In the genomic region with DNA sequence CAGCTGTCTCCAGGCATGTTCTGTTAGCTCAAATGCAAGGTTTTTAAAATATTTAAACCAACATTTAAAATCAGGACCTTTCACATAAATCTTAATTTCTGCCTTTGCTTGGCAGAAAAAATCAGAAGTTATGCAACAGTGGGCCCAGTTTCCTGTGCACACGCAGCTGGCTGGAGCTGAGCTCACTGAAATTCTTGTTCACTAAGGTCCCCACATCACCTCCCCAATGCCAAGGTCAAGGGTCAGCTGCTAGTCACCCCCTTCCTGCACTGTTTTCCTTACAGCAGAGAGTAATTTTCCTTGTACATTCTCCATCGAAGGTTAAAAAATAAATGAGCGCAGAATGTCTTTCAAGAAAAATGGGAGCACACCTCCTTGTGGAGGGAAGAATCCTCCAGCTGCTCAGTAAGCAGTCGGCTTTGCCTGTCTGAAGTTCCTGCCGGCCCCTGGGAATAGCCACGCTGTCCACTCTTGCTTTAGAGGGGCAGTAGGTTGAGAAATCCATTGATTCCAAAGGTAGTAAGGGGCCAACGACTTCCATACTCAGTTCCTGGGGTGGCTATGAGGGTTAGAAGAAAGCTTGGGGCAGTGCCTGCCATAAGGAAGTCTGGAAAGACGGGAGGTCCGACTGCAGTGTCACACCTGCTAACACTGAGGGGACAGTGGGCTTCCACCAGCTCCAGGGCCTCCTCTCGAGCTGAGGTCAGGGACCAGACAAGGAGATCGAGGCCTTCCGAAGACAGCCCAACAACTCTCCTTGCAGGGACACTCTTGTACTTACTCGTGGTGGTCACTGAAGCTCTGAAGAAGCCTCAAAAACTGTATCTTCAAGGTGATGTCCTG, we compare ENCODE assay signal across 15 cellular contexts. TPM values are rescaled to one million over a fixed set of nuclear protein-coding genes. Genes with fewer than 3 reads are reported as not detected.
DNase-seq lines count a peak whose midpoint lies in the region; ATAC-seq lines count a peak whose summit lies in the region.
"Had no signal": no experiment of that assay in that cellular context is flagged by ENCODE, and none has a peak within 500 bp of the region (broad histone marks: within the 10 kb centered on the region; RNA-seq: fewer than 3 reads in every experiment).

No MANE protein-coding gene starts in this region.

- no peaks in the 10 kb centered on the region for H3K9me3 ChIP-seq in adipocyte (ENCODE audit: control insufficient read depth, low read length)
- no peaks in the 10 kb centered on the region for H3K9me3 ChIP-seq in skeletal muscle tissue (ENCODE audit: control insufficient read depth in 3 of 3, low read length in 3 of 3)
- H3K9me3 ChIP-seq: colonic mucosa, esophagus muscularis mucosa had no signal

- no peaks in the 10 kb centered on the region for H3K27me3 ChIP-seq in adipocyte (replicated peaks; ENCODE audit: control insufficient read depth, insufficient read depth, low read length)
- H3K27me3 ChIP-seq in skeletal muscle tissue (ENCODE audit: control insufficient read depth in 3 of 3, insufficient read depth in 3 of 3, low read length in 3 of 3): no peaks in the 10 kb centered on the region
- H3K27me3 ChIP-seq: colonic mucosa, esophagus muscularis mucosa had no signal

- peaks cover 78% of the 10 kb centered on the region for H3K36me3 ChIP-seq in adipocyte (ENCODE audit: control insufficient read depth, insufficient read depth, low read length, severe bottlenecking)
- H3K36me3 ChIP-seq in skeletal muscle tissue (ENCODE audit: control insufficient read depth in 3 of 3, insufficient read depth in 3 of 3, low read length in 3 of 3): peaks cover 48 to 56% (median 50%) of the 10 kb centered on the region in 3 donors

- H3K27ac ChIP-seq in skeletal muscle tissue (ENCODE audit: low read depth, low read length): peak overlapping the region; percentile 13
- H3K27ac ChIP-seq: colonic mucosa had no signal

- intact Hi-C loops in left ventricle myocardium superior (cut with micrococcal nuclease): no loop called here

- ATAC-seq in left ventricle myocardium superior (peak; percentile 31), HG03565 (IDR thresholded peaks at IDR 0.05; ENCODE audit: unreplicated experiment) (no peak), GM21737 (IDR thresholded peaks at IDR 0.05; ENCODE audit: unreplicated experiment) (no peak)
- ATAC-seq: K562, SK-N-SH treated with all-trans-retinoic acid at 6 μM for 48 hours had no signal

- peak overlapping the region; percentile 39 for H3K9ac ChIP-seq in adipocyte (ENCODE audit: low read length)
- no peak overlapping the region for H3K9ac ChIP-seq in skeletal muscle tissue (ENCODE audit: low read depth in 1 of 3, low read length in 3 of 3)

- H3K4me1 ChIP-seq in adipocyte (ENCODE audit: control insufficient read depth, insufficient read depth, low read length) (peaks cover 95% of the 10 kb centered on the region), skeletal muscle tissue (ENCODE audit: control insufficient read depth in 3 of 3, insufficient read depth in 3 of 3, low read length in 3 of 3) (peaks cover 36 to 52% (median 51%) of the 10 kb centered on the region in 3 donors)
- H3K4me1 ChIP-seq: colonic mucosa had no signal

- no peak overlapping the region for H3K4me3 ChIP-seq in adipocyte (ENCODE audit: low read length)
- H3K4me3 ChIP-seq in skeletal muscle tissue (ENCODE audit: low read length in 3 of 3): no peak overlapping the region
- H3K4me3 ChIP-seq: colonic mucosa, esophagus muscularis mucosa, K562 had no signal

- DNase-seq in MV-4-11 (lab: John Stamatoyannopoulos, UW): peak; percentile 35
- peak; percentile 19 for DNase-seq in adipocyte (ENCODE audit: low read depth)
- peak; percentile 35 for DNase-seq in left ventricle myocardium superior
- DNase-seq in NCI-H128 (lab: John Stamatoyannopoulos, UW; ENCODE audit: unreplicated experiment): no peak
- DNase-seq: colonic mucosa, HCEC 1CT, mesendoderm, NCI-H1436, NCI-H226 had no signal

RNA-seq across cellular contexts. Expression of a gene that starts 56.8 kb away (rescaled TPM):
- total RNA-seq in left ventricle myocardium superior (297 TPM), skeletal muscle tissue (19.3 TPM)

RNA-seq across cellular contexts. Expression of a gene that starts 56.8 kb away (rescaled TPM):
- total RNA-seq in left ventricle myocardium superior (18.6 TPM), skeletal muscle tissue (18.3 TPM)

Comparison
In these comparisons a context has a peak if more than half of its experiments do, and no peak if none do; other contexts are left out.
1. RNA of a gene that starts 56.8 kb away (total RNA-seq): 297 TPM in left ventricle myocardium superior (single experiment); 19.3 TPM in skeletal muscle tissue (single experiment); every median in the first group is over 10 times any median in the second.